ENCODE assay signal across 8 cellular contexts in genomic region chr12:82358200-82359114, GRCh38. TPM values are rescaled to one million over a fixed set of nuclear protein-coding genes. Genes with fewer than 3 reads are reported as not detected.
DNase-seq lines count a peak whose midpoint lies in the region; ATAC-seq and TF ChIP-seq lines count a peak whose summit lies in the region.

CCDC59 (minus strand) TSS chr12:82358387; CDS start chr12:82358376, 11 bp downstream.
METTL25 (plus strand) TSS chr12:82358529; CDS start chr12:82358566, 37 bp downstream.

- peaks cover 62% of the 10 kb centered on the region for H3K4me1 Mint-ChIP-seq in activated T-cell treated with anti-CD3 and anti-CD28 coated beads, Interleukin-2, amount 50 U/mL, for 24 hours (ENCODE audit: low read depth)

- H3K27ac Mint-ChIP-seq in activated T-cell treated with anti-CD3 and anti-CD28 coated beads, Interleukin-2, amount 50 U/mL, for 24 hours: peak within 1 kb of the TSS; percentile 100

- H3K9me3 Mint-ChIP-seq in activated T-cell treated with anti-CD3 and anti-CD28 coated beads, Interleukin-2, amount 50 U/mL, for 24 hours: peaks cover 3% of the 10 kb centered on the region

- H3K4me1 ChIP-seq in esophagus (ENCODE audit: control insufficient read depth in 2 of 2, insufficient read depth in 2 of 2, low read length in 1 of 2) (peaks cover 0 to 4% of the 10 kb centered on the region in 2 donors), mucosa of stomach (ENCODE audit: control insufficient read depth, insufficient read depth, low read length) (peaks cover 10% of the 10 kb centered on the region)

- peak within 1 kb of the TSS; percentile 96 to 99 for H3K27ac ChIP-seq in esophagus (ENCODE audit: low read depth in 2 of 2, low read length in 1 of 2)

- H3K36me3 ChIP-seq in esophagus (ENCODE audit: control insufficient read depth in 2 of 2, insufficient read depth in 2 of 2, low read length in 1 of 2): peaks cover 2% of the 10 kb centered on the region in 2 donors
- H3K36me3 ChIP-seq in mucosa of stomach (ENCODE audit: control insufficient read depth, insufficient read depth, low read length): peaks cover 4% of the 10 kb centered on the region

- H3K9ac ChIP-seq in mucosa of stomach (ENCODE audit: low read length): peak within 1 kb of the TSS; percentile 84

- H3K4me3 Mint-ChIP-seq in activated T-cell treated with anti-CD3 and anti-CD28 coated beads, Interleukin-2, amount 50 U/mL, for 24 hours: peak within 1 kb of the TSS; percentile 100

- H3K27me3 ChIP-seq in esophagus (ENCODE audit: control insufficient read depth in 1 of 2, insufficient read depth in 2 of 2, low read length in 2 of 2): no peaks in the 10 kb centered on the region
- H3K27me3 ChIP-seq in mucosa of stomach (ENCODE audit: control insufficient read depth, insufficient read depth, low read length): no peaks in the 10 kb centered on the region

- 0% methylated on average over 61 of the region's 61 CpGs for WGBS in esophagus, 2 donors

- H3K36me3 Mint-ChIP-seq in activated T-cell treated with anti-CD3 and anti-CD28 coated beads, Interleukin-2, amount 50 U/mL, for 24 hours (ENCODE audit: low read depth): peaks cover 67% of the 10 kb centered on the region

- H3K4me3 ChIP-seq in esophagus (ENCODE audit: low read depth in 1 of 2, low read length in 2 of 2) (peak within 1 kb of the TSS; percentile 78 to 100), mucosa of stomach (ENCODE audit: low read length) (peak within 1 kb of the TSS; percentile 22)

- H3K9me3 ChIP-seq in esophagus (ENCODE audit: control insufficient read depth in 2 of 2, insufficient read depth in 1 of 2, low read depth in 1 of 2, low read length in 1 of 2) (no peaks in the 10 kb centered on the region), mucosa of stomach (ENCODE audit: control insufficient read depth, low read length) (no peaks in the 10 kb centered on the region)

- TF ChIP-seq EP300 in Ishikawa (IDR thresholded peaks at IDR 0.05; ENCODE audit: borderline replicate concordance): 0 out of 2 replicates have a peak, but pooled peaks have one; percentile 54

- peak; percentile 93 for ATAC-seq in GM21576 (IDR thresholded peaks at IDR 0.05; ENCODE audit: unreplicated experiment)

- no peak; the same call in 1 of the 2 replicates for TF ChIP-seq RAD21 in Ishikawa (IDR thresholded peaks at IDR 0.05; ENCODE audit: low read depth)

- no peaks in the 10 kb centered on the region for H3K27me3 Mint-ChIP-seq in activated T-cell treated with anti-CD3 and anti-CD28 coated beads, Interleukin-2, amount 50 U/mL, for 24 hours

- peak; percentile 99 for DNase-seq in DMS53 treated with DMSO at 0.1 percent for 48 hours (lab: John Stamatoyannopoulos, UW; ENCODE audit: unreplicated experiment)
- peak; percentile 73 for DNase-seq in OCI-M2 (lab: John Stamatoyannopoulos, UW; ENCODE audit: unreplicated experiment)
- DNase-seq in activated T-cell treated with anti-CD3 and anti-CD28 coated beads, Interleukin-2, amount 50 U/mL, for 24 hours: peak; percentile 98
- DNase-seq in stimulated activated CD8-positive, alpha-beta memory T cell treated with anti-CD3 and anti-CD28 coated beads, Interleukin-7, amount 100 ng/mL, for 1 hour (ENCODE audit: low read depth in 2 of 2): peak; percentile 95 to 98

TF ChIP-seq in Ishikawa, 13 proteins besides CTCF, POLR2A, EP300 and RAD21:
- peak; percentile 76 for TF ChIP-seq TEAD4 (IDR thresholded peaks at IDR 0.05)
- TF ChIP-seq YY1 (IDR thresholded peaks at IDR 0.05; ENCODE audit: low read depth): peak; percentile 98
- TF ChIP-seq, protein P1, sequence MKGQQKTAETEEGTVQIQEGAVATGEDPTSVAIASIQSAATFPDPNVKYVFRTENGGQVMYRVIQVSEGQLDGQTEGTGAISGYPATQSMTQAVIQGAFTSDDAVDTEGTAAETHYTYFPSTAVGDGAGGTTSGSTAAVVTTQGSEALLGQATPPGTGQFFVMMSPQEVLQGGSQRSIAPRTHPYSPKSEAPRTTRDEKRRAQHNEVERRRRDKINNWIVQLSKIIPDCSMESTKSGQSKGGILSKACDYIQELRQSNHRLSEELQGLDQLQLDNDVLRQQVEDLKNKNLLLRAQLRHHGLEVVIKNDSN (IDR thresholded peaks at IDR 0.05): peak; percentile 34; the same call in 1 of the 2 replicates
- TF ChIP-seq EGR1 (IDR thresholded peaks at IDR 0.05): peak; percentile 51; the same call in 1 of the 2 replicates
- no peak for TF ChIP-seq NFIC (IDR thresholded peaks at IDR 0.05)
- TF ChIP-seq, protein P2, sequence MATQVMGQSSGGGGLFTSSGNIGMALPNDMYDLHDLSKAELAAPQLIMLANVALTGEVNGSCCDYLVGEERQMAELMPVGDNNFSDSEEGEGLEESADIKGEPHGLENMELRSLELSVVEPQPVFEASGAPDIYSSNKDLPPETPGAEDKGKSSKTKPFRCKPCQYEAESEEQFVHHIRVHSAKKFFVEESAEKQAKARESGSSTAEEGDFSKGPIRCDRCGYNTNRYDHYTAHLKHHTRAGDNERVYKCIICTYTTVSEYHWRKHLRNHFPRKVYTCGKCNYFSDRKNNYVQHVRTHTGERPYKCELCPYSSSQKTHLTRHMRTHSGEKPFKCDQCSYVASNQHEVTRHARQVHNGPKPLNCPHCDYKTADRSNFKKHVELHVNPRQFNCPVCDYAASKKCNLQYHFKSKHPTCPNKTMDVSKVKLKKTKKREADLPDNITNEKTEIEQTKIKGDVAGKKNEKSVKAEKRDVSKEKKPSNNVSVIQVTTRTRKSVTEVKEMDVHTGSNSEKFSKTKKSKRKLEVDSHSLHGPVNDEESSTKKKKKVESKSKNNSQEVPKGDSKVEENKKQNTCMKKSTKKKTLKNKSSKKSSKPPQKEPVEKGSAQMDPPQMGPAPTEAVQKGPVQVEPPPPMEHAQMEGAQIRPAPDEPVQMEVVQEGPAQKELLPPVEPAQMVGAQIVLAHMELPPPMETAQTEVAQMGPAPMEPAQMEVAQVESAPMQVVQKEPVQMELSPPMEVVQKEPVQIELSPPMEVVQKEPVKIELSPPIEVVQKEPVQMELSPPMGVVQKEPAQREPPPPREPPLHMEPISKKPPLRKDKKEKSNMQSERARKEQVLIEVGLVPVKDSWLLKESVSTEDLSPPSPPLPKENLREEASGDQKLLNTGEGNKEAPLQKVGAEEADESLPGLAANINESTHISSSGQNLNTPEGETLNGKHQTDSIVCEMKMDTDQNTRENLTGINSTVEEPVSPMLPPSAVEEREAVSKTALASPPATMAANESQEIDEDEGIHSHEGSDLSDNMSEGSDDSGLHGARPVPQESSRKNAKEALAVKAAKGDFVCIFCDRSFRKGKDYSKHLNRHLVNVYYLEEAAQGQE (IDR thresholded peaks at IDR 0.05; ENCODE audit: low read depth): no peak
- TF ChIP-seq TAF1 (IDR thresholded peaks at IDR 0.05; ENCODE audit: low read depth): peak; percentile 94
- peak; percentile 99 for TF ChIP-seq CREB1 (IDR thresholded peaks at IDR 0.05; ENCODE audit: low read depth)
- peak; percentile 81 for TF ChIP-seq TCF12 (IDR thresholded peaks at IDR 0.05; ENCODE audit: low read depth)
- TF ChIP-seq ZBTB7A (IDR thresholded peaks at IDR 0.05; ENCODE audit: low read depth): peak; percentile 87
- TF ChIP-seq MAX (IDR thresholded peaks at IDR 0.05): peak; percentile 61; the same call in 1 of the 2 replicates
- no peak for TF ChIP-seq CEBPB (IDR thresholded peaks at IDR 0.05)
- no peak for TF ChIP-seq FOXM1 (IDR thresholded peaks at IDR 0.05; ENCODE audit: borderline replicate concordance, low read depth)

RNA-seq across cellular contexts. Expression of gene CCDC59, which starts in this region (rescaled TPM):
- 10 to 100 TPM; 35.1 to 40.4 TPM for polyA plus RNA-seq in esophagus

RNA-seq across cellular contexts. Expression of gene METTL25, which starts in this region (rescaled TPM):
- 1 to 10 TPM; 4.6 to 7.1 TPM for polyA plus RNA-seq in esophagus

Comparison
In these comparisons a context has a peak if more than half of its experiments do, and no peak if none do; other contexts are left out.
1. Peak in every context shown above with its lines: DNase-seq, ATAC-seq, H3K4me3 ChIP-seq and H3K27ac ChIP-seq.